Comparison of ENCODE assay signal across 12 cellular contexts in the genomic region with DNA sequence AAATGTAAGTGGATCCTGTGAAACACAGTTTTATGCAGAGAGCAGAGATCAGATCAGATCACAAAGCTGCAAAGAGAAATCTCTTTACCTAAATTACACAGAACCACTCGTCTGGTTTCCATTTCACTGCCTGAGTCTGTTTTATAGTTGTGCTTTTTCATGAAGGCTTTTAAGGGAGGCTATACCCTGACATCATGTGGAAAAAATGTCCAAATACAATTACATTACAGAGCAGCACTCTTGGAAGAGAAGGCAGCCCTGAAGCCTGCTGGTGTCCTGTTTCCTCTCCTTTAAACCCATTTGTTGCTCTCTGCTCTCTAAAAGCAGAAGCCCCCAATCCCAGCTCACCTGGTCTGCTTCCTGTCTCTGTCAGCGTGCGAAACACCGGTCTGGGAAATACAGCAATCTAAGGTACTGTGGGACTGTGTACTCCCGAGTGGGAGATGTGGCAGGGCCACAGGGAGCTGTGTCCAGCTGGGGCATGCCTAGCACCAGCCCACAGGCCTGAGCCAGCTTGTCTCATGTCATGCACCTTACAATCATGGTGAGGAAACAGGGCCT. TPM values are rescaled to one million over a fixed set of nuclear protein-coding genes. Genes with fewer than 3 reads are reported as not detected.
DNase-seq lines count a peak whose midpoint lies in the region; ATAC-seq and TF ChIP-seq lines count a peak whose summit lies in the region.
"Had no signal": no experiment of that assay in that cellular context is flagged by ENCODE, and none has a peak within 500 bp of the region (broad histone marks: within the 10 kb centered on the region; RNA-seq: fewer than 3 reads in every experiment).

No MANE protein-coding gene starts in this region.

- no peaks in the 10 kb centered on the region for H3K79me2 ChIP-seq in Karpas-422 (ENCODE audit: low read length)

- no peaks in the 10 kb centered on the region for H3K4me1 Mint-ChIP-seq in CD8-positive, alpha-beta T cell (ENCODE audit: low read depth)

- WGBS in gastroesophageal sphincter (ENCODE audit: low coverage in 1 of 2), 2 donors, result 0 to 22% methylated on average over 1 to 2 of the region's 5 CpGs
- WGBS in psoas muscle, 3 donors, result 34 to 46% (median 41%) methylated on average over 5 of the region's 5 CpGs

- no peak overlapping the region for H3K4me2 ChIP-seq in Karpas-422 (ENCODE audit: low read depth, low read length, poor library complexity, severe bottlenecking)

- no peaks in the 10 kb centered on the region for H3K4me1 ChIP-seq in CD8-positive, alpha-beta T cell (ENCODE audit: insufficient read depth, low read length)
- H3K4me1 ChIP-seq in gastroesophageal sphincter (peaks cover 3 to 35% (median 12%) of the 10 kb centered on the region in 3 donors), psoas muscle (no peaks in the 10 kb centered on the region), Karpas-422 (ENCODE audit: low read length) (no peaks in the 10 kb centered on the region)

- peaks cover 28% of the 10 kb centered on the region for H3K36me3 Mint-ChIP-seq in CD8-positive, alpha-beta T cell

- no peak overlapping the region for H2AFZ ChIP-seq in Karpas-422 (ENCODE audit: low read length)

- DNase-seq in CD8-positive, alpha-beta T cell, result no peak
- no peak for DNase-seq in psoas muscle
- no peak for DNase-seq in activated gamma-delta T cell (lab: John Stamatoyannopoulos, UW)
- no peak for DNase-seq in Karpas-422
- DNase-seq: activated gamma-delta T cell treated with Interleukin-2 at 50 U/mL for 16 hours, Calu3, Kasumi-1, T-helper 17 cell had no signal

- H3K27me3 Mint-ChIP-seq in CD8-positive, alpha-beta T cell (ENCODE audit: low read depth), result no peaks in the 10 kb centered on the region
- H3K27me3 Mint-ChIP-seq: T-helper 17 cell had no signal

- no peak for TF ChIP-seq POLR2A in gastroesophageal sphincter (IDR thresholded peaks at IDR 0.05)

- no peak overlapping the region for H3K27ac ChIP-seq in CD8-positive, alpha-beta T cell (ENCODE audit: low read depth, low read length)
- peak overlapping the region; percentile 59 to 91 (median 85) for H3K27ac ChIP-seq in gastroesophageal sphincter
- peak overlapping the region; percentile 65 for H3K27ac ChIP-seq in psoas muscle
- H3K27ac ChIP-seq in Karpas-422 (ENCODE audit: low read length), result no peak overlapping the region

- no peaks in the 10 kb centered on the region for H3K27me3 ChIP-seq in CD8-positive, alpha-beta T cell (ENCODE audit: insufficient read depth, low read length)
- H3K27me3 ChIP-seq in gastroesophageal sphincter, result no peaks in the 10 kb centered on the region
- no peaks in the 10 kb centered on the region for H3K27me3 ChIP-seq in psoas muscle (ENCODE audit: insufficient read depth in 3 of 3, low read length in 2 of 3)
- no peaks in the 10 kb centered on the region for H3K27me3 ChIP-seq in Karpas-422 (ENCODE audit: low read length)

- no peaks in the 10 kb centered on the region for H3K36me3 ChIP-seq in CD8-positive, alpha-beta T cell (ENCODE audit: insufficient read depth, low read length)
- H3K36me3 ChIP-seq in gastroesophageal sphincter (peaks cover 0 to 3% of the 10 kb centered on the region in 2 donors), psoas muscle (ENCODE audit: insufficient read depth in 1 of 2, low read depth in 1 of 2) (no peaks in the 10 kb centered on the region), Karpas-422 (ENCODE audit: insufficient read depth, low read length) (no peaks in the 10 kb centered on the region)

- H3K4me3 Mint-ChIP-seq in CD8-positive, alpha-beta T cell, result no peak overlapping the region
- H3K4me3 Mint-ChIP-seq: T-helper 17 cell had no signal

- no peak for TF ChIP-seq EP300 in gastroesophageal sphincter (IDR thresholded peaks at IDR 0.05)

- POLR2A ChIA-PET in CD8-positive, alpha-beta T cell (lab: Charles Lee), result no interaction called here

- H3K9me3 Mint-ChIP-seq in CD8-positive, alpha-beta T cell, result no peaks in the 10 kb centered on the region

- CTCF ChIA-PET in CD8-positive, alpha-beta T cell (lab: Charles Lee), result no interaction called here

- H3K4me3 ChIP-seq in CD8-positive, alpha-beta T cell (ENCODE audit: low read depth, low read length), result no peak overlapping the region
- H3K4me3 ChIP-seq in gastroesophageal sphincter (no peak overlapping the region), psoas muscle (no peak overlapping the region), Karpas-422 (ENCODE audit: low read length) (no peak overlapping the region)

- peak overlapping the region; percentile 7 for H3K27ac Mint-ChIP-seq in CD8-positive, alpha-beta T cell
- H3K27ac Mint-ChIP-seq: T-helper 17 cell had no signal

- no peak for TF ChIP-seq CTCF in CD8-positive, alpha-beta T cell (IDR thresholded peaks at IDR 0.05)
- no peak for TF ChIP-seq CTCF in gastroesophageal sphincter (IDR thresholded peaks at IDR 0.05)
- TF ChIP-seq CTCF in psoas muscle (IDR thresholded peaks at IDR 0.05), result no peak

- H3K9ac ChIP-seq in Karpas-422 (ENCODE audit: low read length), result no peak overlapping the region

- no peaks in the 10 kb centered on the region for H3K9me3 ChIP-seq in CD8-positive, alpha-beta T cell (ENCODE audit: low read length)
- H3K9me3 ChIP-seq in gastroesophageal sphincter (no peaks in the 10 kb centered on the region), psoas muscle (no peaks in the 10 kb centered on the region), Karpas-422 (ENCODE audit: low read length) (no peaks in the 10 kb centered on the region)

- no peak for ATAC-seq in CD8-positive, alpha-beta T cell
- ATAC-seq in SK-N-SH treated with all-trans-retinoic acid at 6 μM for 48 hours (peak; percentile 98), gastroesophageal sphincter (peak; percentile 83), psoas muscle (peak; percentile 43 to 58 (median 53)), HG03025 (IDR thresholded peaks at IDR 0.05; ENCODE audit: low FRiP score, unreplicated experiment) (no peak), GM19351 (IDR thresholded peaks at IDR 0.05; ENCODE audit: unreplicated experiment) (no peak)
- ATAC-seq: T-helper 17 cell had no signal

- intact Hi-C loops in CD8-positive, alpha-beta T cell (cut with DNase I, micrococcal nuclease), result no loop called here
- intact Hi-C loops in psoas muscle (cut with DNase I), result loop anchor here in 1 of 2 donors (5.0 kb wide), 1 partner anchor 414 kb away; no protein-coding TSS in a partner anchor

- no peaks in the 10 kb centered on the region for H4K20me1 ChIP-seq in Karpas-422 (ENCODE audit: insufficient read depth, low read depth, low read length)

- H3K9me2 ChIP-seq in Karpas-422 (replicated peaks; ENCODE audit: insufficient read depth, low read length), result no peaks in the 10 kb centered on the region

TF ChIP-seq in SK-N-SH treated with all-trans-retinoic acid at 6 μM for 48 hours, 23 proteins besides CTCF, POLR2A, EP300 and RAD21 (continues in another document):
- TF ChIP-seq ARNTL (CRISPR knock-in tag; IDR thresholded peaks at IDR 0.05; ENCODE audit: borderline replicate concordance, low read depth) (no peak), CSDC2 (CRISPR knock-in tag; IDR thresholded peaks at IDR 0.05) (peak; percentile 74; the same call in 1 of the 2 replicates), BACH2 (CRISPR knock-in tag; IDR thresholded peaks at IDR 0.05; ENCODE audit: borderline replicate concordance) (no peak), ISL1 (CRISPR knock-in tag; IDR thresholded peaks at IDR 0.05) (peak; percentile 97), SNAI2 (CRISPR knock-in tag; IDR thresholded peaks at IDR 0.05) (peak; percentile 89; the same call in 1 of the 2 replicates), RARB (CRISPR knock-in tag; IDR thresholded peaks at IDR 0.05) (no peak), OSR1 (CRISPR knock-in tag; IDR thresholded peaks at IDR 0.05) (no peak), ZC3H10 (CRISPR knock-in tag; IDR thresholded peaks at IDR 0.05) (no peak), GLIS3 (CRISPR knock-in tag; IDR thresholded peaks at IDR 0.05) (no peak)
- TF ChIP-seq, protein P1, sequence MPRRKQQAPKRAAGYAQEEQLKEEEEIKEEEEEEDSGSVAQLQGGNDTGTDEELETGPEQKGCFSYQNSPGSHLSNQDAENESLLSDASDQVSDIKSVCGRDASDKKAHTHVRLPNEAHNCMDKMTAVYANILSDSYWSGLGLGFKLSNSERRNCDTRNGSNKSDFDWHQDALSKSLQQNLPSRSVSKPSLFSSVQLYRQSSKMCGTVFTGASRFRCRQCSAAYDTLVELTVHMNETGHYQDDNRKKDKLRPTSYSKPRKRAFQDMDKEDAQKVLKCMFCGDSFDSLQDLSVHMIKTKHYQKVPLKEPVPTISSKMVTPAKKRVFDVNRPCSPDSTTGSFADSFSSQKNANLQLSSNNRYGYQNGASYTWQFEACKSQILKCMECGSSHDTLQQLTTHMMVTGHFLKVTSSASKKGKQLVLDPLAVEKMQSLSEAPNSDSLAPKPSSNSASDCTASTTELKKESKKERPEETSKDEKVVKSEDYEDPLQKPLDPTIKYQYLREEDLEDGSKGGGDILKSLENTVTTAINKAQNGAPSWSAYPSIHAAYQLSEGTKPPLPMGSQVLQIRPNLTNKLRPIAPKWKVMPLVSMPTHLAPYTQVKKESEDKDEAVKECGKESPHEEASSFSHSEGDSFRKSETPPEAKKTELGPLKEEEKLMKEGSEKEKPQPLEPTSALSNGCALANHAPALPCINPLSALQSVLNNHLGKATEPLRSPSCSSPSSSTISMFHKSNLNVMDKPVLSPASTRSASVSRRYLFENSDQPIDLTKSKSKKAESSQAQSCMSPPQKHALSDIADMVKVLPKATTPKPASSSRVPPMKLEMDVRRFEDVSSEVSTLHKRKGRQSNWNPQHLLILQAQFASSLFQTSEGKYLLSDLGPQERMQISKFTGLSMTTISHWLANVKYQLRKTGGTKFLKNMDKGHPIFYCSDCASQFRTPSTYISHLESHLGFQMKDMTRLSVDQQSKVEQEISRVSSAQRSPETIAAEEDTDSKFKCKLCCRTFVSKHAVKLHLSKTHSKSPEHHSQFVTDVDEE (CRISPR knock-in tag; IDR thresholded peaks at IDR 0.05), result peak; percentile 85
- TF ChIP-seq, protein P2, sequence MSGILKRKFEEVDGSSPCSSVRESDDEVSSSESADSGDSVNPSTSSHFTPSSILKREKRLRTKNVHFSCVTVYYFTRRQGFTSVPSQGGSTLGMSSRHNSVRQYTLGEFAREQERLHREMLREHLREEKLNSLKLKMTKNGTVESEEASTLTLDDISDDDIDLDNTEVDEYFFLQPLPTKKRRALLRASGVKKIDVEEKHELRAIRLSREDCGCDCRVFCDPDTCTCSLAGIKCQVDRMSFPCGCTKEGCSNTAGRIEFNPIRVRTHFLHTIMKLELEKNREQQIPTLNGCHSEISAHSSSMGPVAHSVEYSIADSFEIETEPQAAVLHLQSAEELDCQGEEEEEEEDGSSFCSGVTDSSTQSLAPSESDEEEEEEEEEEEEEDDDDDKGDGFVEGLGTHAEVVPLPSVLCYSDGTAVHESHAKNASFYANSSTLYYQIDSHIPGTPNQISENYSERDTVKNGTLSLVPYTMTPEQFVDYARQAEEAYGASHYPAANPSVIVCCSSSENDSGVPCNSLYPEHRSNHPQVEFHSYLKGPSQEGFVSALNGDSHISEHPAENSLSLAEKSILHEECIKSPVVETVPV (CRISPR knock-in tag; IDR thresholded peaks at IDR 0.05), result peak; percentile 76

RNA-seq across cellular contexts. Expression of a gene that starts 24.8 kb away (rescaled TPM):
- 1,000 to 10,000 TPM; 1,270 to 1,311 TPM for total RNA-seq in CD8-positive, alpha-beta T cell
- total RNA-seq in gastroesophageal sphincter, result 10 to 100 TPM; 50.9 to 83.2 (median 73.4) TPM
- total RNA-seq in psoas muscle, result 100 to 1,000 TPM in 1 of 4 donors, 10 to 100 TPM in 3; 48.9 to 103 (median 71.4) TPM
- polyA plus RNA-seq in psoas muscle, result 10 to 100 TPM; 26.3 to 36.7 (median 34.5) TPM
- 4.0 and 10.6 TPM in 2 replicates for total RNA-seq in Karpas-422 (2014; rRNA removed; shearing (Covaris generic); ENCODE audit: low replicate concordance)

Comparison
In these comparisons a context has a peak if more than half of its experiments do, and no peak if none do; other contexts are left out.
1. ATAC-seq: peak in SK-N-SH treated with all-trans-retinoic acid at 6 μM for 48 hours (single experiment), gastroesophageal sphincter (single experiment) and psoas muscle (4 of 4); none in CD8-positive, alpha-beta T cell (single experiment), HG03025 (single experiment) and GM19351 (single experiment).
2. H3K27ac ChIP-seq: peak in gastroesophageal sphincter (4 of 4) and psoas muscle (single experiment); none in CD8-positive, alpha-beta T cell (single experiment) and Karpas-422 (single experiment).
3. RNA of a gene that starts 24.8 kb away (total RNA-seq): 1,270 to 1,311 TPM in CD8-positive, alpha-beta T cell; 48.9 to 103 TPM in psoas muscle, 50.9 to 83.2 TPM in gastroesophageal sphincter and 4.0 to 10.6 TPM in Karpas-422; every median in the first group is over 10 times any median in the second.